ENCODE assay signal across 14 cellular contexts in genomic region chr2:224884188-224884587, GRCh38.
DNase-seq lines count a peak whose midpoint lies in the region; ATAC-seq, FAIRE-seq and TF ChIP-seq lines count a peak whose summit lies in the region.
"Had no signal": no experiment of that assay in that cellular context is flagged by ENCODE, and none has a peak within 500 bp of the region (broad histone marks: within the 10 kb centered on the region; RNA-seq: fewer than 3 reads in every experiment).

No MANE protein-coding gene starts in this region.

- peak; percentile 90 for FAIRE-seq in RCC 7860 (lab: Jason Lieb, UNC)
- FAIRE-seq: colon had no signal

- intact Hi-C loops in PC-9 (cut with micrococcal nuclease; ENCODE audit: unreplicated experiment): no loop called here
- intact Hi-C loops in activated CD4-positive, alpha-beta memory T cell treated with anti-CD3 and anti-CD28 coated beads for 36 hours (cut with micrococcal nuclease): no loop called here

- BruUV-seq in PC-9 (replicated peaks; lab: Mats Ljungman, UMichigan): no TSS peak

- H3K4me1 ChIP-seq in upper lobe of left lung: peaks cover 0 to 8% (median 2%) of the 10 kb centered on the region in 4 donors
- no peaks in the 10 kb centered on the region for H3K4me1 ChIP-seq in PC-9 (replicated peaks; ENCODE audit: insufficient read depth)
- H3K4me1 ChIP-seq: BE2C had no signal

- peak in 2 of 4 donors; percentile 16 to 87 for TF ChIP-seq EP300 in upper lobe of left lung (IDR thresholded peaks at IDR 0.05)

- no peak for ATAC-seq in activated naive CD4-positive, alpha-beta T cell treated with anti-CD3 and anti-CD28 coated beads, Interleukin-2, amount 50 U/mL, for 72 hours
- peak; percentile 56 to 77 for ATAC-seq in upper lobe of left lung (ENCODE audit: low FRiP score in 2 of 2)
- ATAC-seq: activated T-helper 17 cell treated with anti-CD3 and anti-CD28 coated beads, Interleukin-2, amount 50 U/mL, for 72 hours; WTC11 had no signal

- H3K27me3 ChIP-seq in upper lobe of left lung: no peaks in the 10 kb centered on the region
- H3K27me3 ChIP-seq in PC-9 (ENCODE audit: insufficient read depth, low read depth): no peaks in the 10 kb centered on the region
- H3K27me3 ChIP-seq: BE2C had no signal

- no peak overlapping the region for H2AFZ ChIP-seq in PC-9

- no peaks in the 10 kb centered on the region for H3K9me3 Mint-ChIP-seq in activated naive CD4-positive, alpha-beta T cell treated with anti-CD3 and anti-CD28 coated beads, Interleukin-2, amount 50 U/mL, for 24 hours
- no peaks in the 10 kb centered on the region for H3K9me3 Mint-ChIP-seq in activated naive CD4-positive, alpha-beta T cell treated with anti-CD3 and anti-CD28 coated beads, Interleukin-2, amount 50 U/mL, for 72 hours
- no peaks in the 10 kb centered on the region for H3K9me3 Mint-ChIP-seq in activated CD4-positive, alpha-beta memory T cell treated with anti-CD3 and anti-CD28 coated beads for 36 hours
- H3K9me3 Mint-ChIP-seq: activated T-helper 17 cell treated with anti-CD3 and anti-CD28 coated beads, Interleukin-2, amount 50 U/mL, for 72 hours had no signal

- 38 to 48% methylated on average over 4 of the region's 4 CpGs for WGBS in upper lobe of left lung, 2 donors

- no peak overlapping the region for H3K4me3 Mint-ChIP-seq in activated naive CD4-positive, alpha-beta T cell treated with anti-CD3 and anti-CD28 coated beads, Interleukin-2, amount 50 U/mL, for 24 hours
- no peak overlapping the region for H3K4me3 Mint-ChIP-seq in activated CD4-positive, alpha-beta memory T cell treated with anti-CD3 and anti-CD28 coated beads for 36 hours
- H3K4me3 Mint-ChIP-seq: activated T-helper 17 cell treated with anti-CD3 and anti-CD28 coated beads, Interleukin-2, amount 50 U/mL, for 72 hours; WTC11 had no signal

- H3K9me2 ChIP-seq in PC-9 (ENCODE audit: insufficient read depth): no peaks in the 10 kb centered on the region

- no peak for TF ChIP-seq POLR2A in upper lobe of left lung (IDR thresholded peaks at IDR 0.05)

- no peak overlapping the region for H3K4me2 ChIP-seq in PC-9

- POLR2A ChIA-PET in PC-9 (lab: Charles Lee; ENCODE audit: unreplicated experiment): interaction anchor here (0.7 kb wide), 1 partner anchor 117 kb away, joined by 3 read pairs; no protein-coding TSS in a partner anchor
- POLR2A ChIA-PET in activated CD4-positive, alpha-beta memory T cell treated with anti-CD3 and anti-CD28 coated beads for 36 hours (lab: Charles Lee): no interaction called here

- TF ChIP-seq CTCF in fibroblast of the aortic adventitia (IDR thresholded peaks at IDR 0.05; ENCODE audit: insufficient read depth, low read length): no peak
- no peak for TF ChIP-seq CTCF in upper lobe of left lung (IDR thresholded peaks at IDR 0.05)
- TF ChIP-seq CTCF in PC-9 (conservative IDR thresholded peaks at IDR 0.05): no peak

- no peak for DNase-seq in activated naive CD4-positive, alpha-beta T cell treated with anti-CD3 and anti-CD28 coated beads, Interleukin-2, amount 50 U/mL, for 72 hours (ENCODE audit: low spot score in 2 of 2)
- peak; percentile 59 for DNase-seq in RCC 7860 (ENCODE audit: low spot score)
- peak; percentile 72 for DNase-seq in fibroblast of the aortic adventitia (ENCODE audit: low read depth)
- DNase-seq in upper lobe of left lung: peak in 1 of 2 donors; percentile 74
- no peak for DNase-seq in PC-9
- no peak for DNase-seq in activated CD4-positive, alpha-beta memory T cell treated with anti-CD3 and anti-CD28 coated beads for 36 hours
- no peak for DNase-seq in NCI-H2029 treated with DMSO at 0.1 percent for 48 hours (lab: John Stamatoyannopoulos, UW)
- DNase-seq: BE2C, mesendoderm, NCI-H2171 had no signal

- H4K20me1 ChIP-seq in PC-9 (ENCODE audit: insufficient read depth): no peaks in the 10 kb centered on the region

- H3K36me3 ChIP-seq in upper lobe of left lung (peaks cover 0 to 2% (median 0%) of the 10 kb centered on the region in 4 donors), PC-9 (ENCODE audit: low read depth) (no peaks in the 10 kb centered on the region)
- H3K36me3 ChIP-seq: BE2C had no signal

- H3K27ac ChIP-seq in upper lobe of left lung (no peak overlapping the region), PC-9 (no peak overlapping the region)

- H3K27me3 Mint-ChIP-seq in activated naive CD4-positive, alpha-beta T cell treated with anti-CD3 and anti-CD28 coated beads, Interleukin-2, amount 50 U/mL, for 24 hours: no peaks in the 10 kb centered on the region
- no peaks in the 10 kb centered on the region for H3K27me3 Mint-ChIP-seq in activated CD4-positive, alpha-beta memory T cell treated with anti-CD3 and anti-CD28 coated beads for 36 hours
- H3K27me3 Mint-ChIP-seq: activated T-helper 17 cell treated with anti-CD3 and anti-CD28 coated beads, Interleukin-2, amount 50 U/mL, for 72 hours had no signal

- H3K4me3 ChIP-seq in fibroblast of the aortic adventitia (ENCODE audit: low read depth, low read length) (no peak overlapping the region), upper lobe of left lung (no peak overlapping the region), PC-9 (no peak overlapping the region)

- H3F3A ChIP-seq in PC-9 (ENCODE audit: insufficient read depth, low read depth): no peaks in the 10 kb centered on the region; the same call in 1 of the 2 replicates

- H3K9me3 ChIP-seq in upper lobe of left lung (no peaks in the 10 kb centered on the region), PC-9 (ENCODE audit: insufficient read depth, low read depth) (no peaks in the 10 kb centered on the region; the same call in 1 of the 2 replicates)
- H3K9me3 ChIP-seq: BE2C had no signal

- peak overlapping the region; percentile 17 for H3K27ac Mint-ChIP-seq in activated naive CD4-positive, alpha-beta T cell treated with anti-CD3 and anti-CD28 coated beads, Interleukin-2, amount 50 U/mL, for 24 hours
- no peak overlapping the region for H3K27ac Mint-ChIP-seq in activated naive CD4-positive, alpha-beta T cell treated with anti-CD3 and anti-CD28 coated beads, Interleukin-2, amount 50 U/mL, for 72 hours
- no peak overlapping the region for H3K27ac Mint-ChIP-seq in activated CD4-positive, alpha-beta memory T cell treated with anti-CD3 and anti-CD28 coated beads for 36 hours
- H3K27ac Mint-ChIP-seq: WTC11 had no signal

- no peaks in the 10 kb centered on the region for H3K79me2 ChIP-seq in PC-9 (ENCODE audit: low read depth)

- CTCF ChIA-PET in PC-9 (lab: Charles Lee): interaction anchor here (0.6 kb wide), 1 partner anchor 1301 kb away, joined by 4 read pairs; no protein-coding TSS in a partner anchor
- CTCF ChIA-PET in activated CD4-positive, alpha-beta memory T cell treated with anti-CD3 and anti-CD28 coated beads for 36 hours (lab: Charles Lee): interaction anchor here (1.9 kb wide), 1 partner anchor 118 kb away, joined by 6 read pairs; no protein-coding TSS in a partner anchor

- peaks cover 41% of the 10 kb centered on the region for H3K36me3 Mint-ChIP-seq in activated naive CD4-positive, alpha-beta T cell treated with anti-CD3 and anti-CD28 coated beads, Interleukin-2, amount 50 U/mL, for 24 hours
- peaks cover 48 to 90% of the 10 kb centered on the region in 2 donors for H3K36me3 Mint-ChIP-seq in activated naive CD4-positive, alpha-beta T cell treated with anti-CD3 and anti-CD28 coated beads, Interleukin-2, amount 50 U/mL, for 72 hours
- H3K36me3 Mint-ChIP-seq in activated CD4-positive, alpha-beta memory T cell treated with anti-CD3 and anti-CD28 coated beads for 36 hours: peaks cover 63% of the 10 kb centered on the region
- H3K36me3 Mint-ChIP-seq: WTC11 had no signal

- H3K4me1 Mint-ChIP-seq in activated naive CD4-positive, alpha-beta T cell treated with anti-CD3 and anti-CD28 coated beads, Interleukin-2, amount 50 U/mL, for 24 hours: peaks cover 64% of the 10 kb centered on the region
- H3K4me1 Mint-ChIP-seq in activated CD4-positive, alpha-beta memory T cell treated with anti-CD3 and anti-CD28 coated beads for 36 hours (ENCODE audit: low read depth): peaks cover 59% of the 10 kb centered on the region
- H3K4me1 Mint-ChIP-seq: WTC11 had no signal

Comparison
In these comparisons a context has a peak if more than half of its experiments do, and no peak if none do; other contexts are left out.
1. ATAC-seq: peak in upper lobe of left lung (2 of 2); none in activated naive CD4-positive, alpha-beta T cell treated with anti-CD3 and anti-CD28 coated beads, Interleukin-2, amount 50 U/mL, for 72 hours (0 of 2).
2. DNase-seq: peak in RCC 7860 (single experiment) and fibroblast of the aortic adventitia (single experiment); none in activated naive CD4-positive, alpha-beta T cell treated with anti-CD3 and anti-CD28 coated beads, Interleukin-2, amount 50 U/mL, for 72 hours (0 of 2), PC-9 (0 of 2), activated CD4-positive, alpha-beta memory T cell treated with anti-CD3 and anti-CD28 coated beads for 36 hours (single experiment) and NCI-H2029 treated with DMSO at 0.1 percent for 48 hours (single experiment).